Comparison of ENCODE assay signal across 14 cellular contexts in genomic region chr17:53626286-53626685, GRCh38.
DNase-seq lines count a peak whose midpoint lies in the region; ATAC-seq, FAIRE-seq and TF ChIP-seq lines count a peak whose summit lies in the region.
"Had no signal": no experiment of that assay in that cellular context is flagged by ENCODE, and none has a peak within 500 bp of the region (broad histone marks: within the 10 kb centered on the region; RNA-seq: fewer than 3 reads in every experiment).

No MANE protein-coding gene starts in this region.

- no peak overlapping the region for H3K27ac Mint-ChIP-seq in T-cell
- H3K27ac Mint-ChIP-seq: brain, natural killer cell had no signal

- H3K4me3 ChIP-seq in retinal pigment epithelial cell (ENCODE audit: low read length): no peak overlapping the region
- H3K4me3 ChIP-seq: sigmoid colon had no signal

- peaks cover 0 to 8% (median 7%) of the 10 kb centered on the region in 3 donors for H3K9me3 Mint-ChIP-seq in T-cell
- H3K9me3 Mint-ChIP-seq: brain had no signal

- no peak overlapping the region for H3K4me3 Mint-ChIP-seq in T-cell
- H3K4me3 Mint-ChIP-seq: brain, natural killer cell had no signal

- H3K27me3 Mint-ChIP-seq in T-cell: no peaks in the 10 kb centered on the region
- H3K27me3 Mint-ChIP-seq: brain had no signal

- POLR2A ChIA-PET in T-cell (lab: Charles Lee): no interaction called here

- H3K27ac ChIP-seq in epithelial cell of prostate: no peak overlapping the region
- H3K27ac ChIP-seq: sigmoid colon had no signal

- TF ChIP-seq CTCF in retinal pigment epithelial cell (conservative IDR thresholded peaks at IDR 0.05; ENCODE audit: low read depth, low read length): no peak

- no peak for TF ChIP-seq POLR2A in H54 (IDR thresholded peaks at IDR 0.05; ENCODE audit: low read depth, low read length)

- FAIRE-seq in H54 (lab: Jason Lieb, UNC) (peak; percentile 92), RCC 7860 (lab: Jason Lieb, UNC) (no peak)

- H3K36me3 Mint-ChIP-seq in T-cell: no peaks in the 10 kb centered on the region
- H3K36me3 Mint-ChIP-seq: brain, natural killer cell had no signal

- DNase-seq in H54 (ENCODE audit: insufficient read length, low spot score): no peak
- peak; percentile 86 for DNase-seq in RCC 7860 (ENCODE audit: low spot score)
- peak; percentile 45 for DNase-seq in epithelial cell of prostate (ENCODE audit: low read depth, low spot score)
- peak; percentile 49 for DNase-seq in retinal pigment epithelial cell (ENCODE audit: low read depth)
- DNase-seq in activated CD4-positive, alpha-beta T cell treated with anti-CD3 and anti-CD28 coated beads, Interleukin-2, amount 50 U/mL, for 1 hour: no peak
- no peak for DNase-seq in T-cell
- no peak for DNase-seq in head of caudate nucleus
- no peak for DNase-seq in NCI-H1694 treated with DMSO at 0.1 percent for 48 hours (lab: John Stamatoyannopoulos, UW)
- DNase-seq: activated T-cell treated with anti-CD3 and anti-CD28 coated beads, Interleukin-2, amount 50 U/mL, for 1 hour; natural killer cell; NCI-H1092 treated with DMSO at 0.1 percent for 48 hours; NCI-H526 treated with DMSO at 0.1 percent for 48 hours; sigmoid colon had no signal

- no peaks in the 10 kb centered on the region for H3K4me1 Mint-ChIP-seq in T-cell
- H3K4me1 Mint-ChIP-seq: brain, natural killer cell had no signal

- intact Hi-C loops in head of caudate nucleus (cut with DNase I): loop anchor here (10.0 kb wide), 1 partner anchor 379 kb away; no protein-coding TSS in a partner anchor

- no peak for ATAC-seq in T-cell (replicated peaks in 1 of 4)
- ATAC-seq: natural killer cell had no signal

- CTCF ChIA-PET in T-cell (lab: Charles Lee): no interaction called here

Comparison
In these comparisons a context has a peak if more than half of its experiments do, and no peak if none do; other contexts are left out.
1. DNase-seq: peak in RCC 7860 (single experiment), epithelial cell of prostate (single experiment) and retinal pigment epithelial cell (single experiment); none in H54 (single experiment), activated CD4-positive, alpha-beta T cell treated with anti-CD3 and anti-CD28 coated beads, Interleukin-2, amount 50 U/mL, for 1 hour (single experiment), T-cell (0 of 34), head of caudate nucleus (0 of 42) and NCI-H1694 treated with DMSO at 0.1 percent for 48 hours (single experiment).